ENCODE assay signal across 8 cellular contexts in genomic region chr19:45885556-45886426, GRCh38. TPM values are rescaled to one million over a fixed set of nuclear protein-coding genes. Genes with fewer than 3 reads are reported as not detected.
DNase-seq lines count a peak whose midpoint lies in the region; ATAC-seq, FAIRE-seq and TF ChIP-seq lines count a peak whose summit lies in the region.

TSS of gene IRF2BP1 (minus strand) at chr19:45886141. CDS start at chr19:45885774, 367 bp downstream.

- H3K27ac Mint-ChIP-seq in central memory CD8-positive, alpha-beta T cell (ENCODE audit: low read depth) = peak within 1 kb of the TSS; percentile 96

- no peak for FAIRE-seq in keratinocyte (lab: Jason Lieb, UNC)

- peaks cover 7% of the 10 kb centered on the region for H3K27me3 ChIP-seq in keratinocyte (ENCODE audit: control insufficient read depth, extremely low read depth, insufficient read depth, low read length)

- no peaks in the 10 kb centered on the region for H4K20me1 ChIP-seq in keratinocyte (ENCODE audit: control insufficient read depth, extremely low read depth, insufficient read depth, low read length)

- peaks cover 14% of the 10 kb centered on the region for H3K4me1 ChIP-seq in keratinocyte (ENCODE audit: control insufficient read depth, extremely low read depth, insufficient read depth, low read length)

- peak within 1 kb of the TSS; percentile 99 for H2AFZ ChIP-seq in keratinocyte (ENCODE audit: control insufficient read depth, low read length)

- H3K4me2 ChIP-seq in keratinocyte (ENCODE audit: control insufficient read depth, extremely low read depth, insufficient read depth, low read depth, low read length) = peak within 1 kb of the TSS; percentile 96

- dilution Hi-C loops in keratinocyte (cut with MboI; ENCODE audit: extremely low pct_ligation_motif_present, low sequenced_read_pairs) = no loop called here

- H3K4me3 ChIP-seq in keratinocyte (ENCODE audit: control insufficient read depth in 2 of 3, extremely low read depth in 1 of 3, insufficient read depth in 2 of 3, low read depth in 1 of 3, low read length in 3 of 3) = peak within 1 kb of the TSS; percentile 65 to 89 (median 82)

- H3K9ac ChIP-seq in keratinocyte (ENCODE audit: control insufficient read depth, extremely low read depth, insufficient read depth, low read length) = peak within 1 kb of the TSS; percentile 94

- ATAC-seq in GM18909 (IDR thresholded peaks at IDR 0.05; ENCODE audit: poor library complexity, unreplicated experiment) (peak; percentile 54), HG03196 (IDR thresholded peaks at IDR 0.05; ENCODE audit: unreplicated experiment) (peak; percentile 44)
- ATAC-seq in activated CD4-positive, CD25-positive, alpha-beta regulatory T cell treated with anti-CD3 and anti-CD28 coated beads, Interleukin-2, amount 50 U/mL, for 24 hours = peak; percentile 77 to 79
- peak; percentile 84 for ATAC-seq in central memory CD8-positive, alpha-beta T cell (replicated peaks; ENCODE audit: extremely low read depth, poor library complexity, severe bottlenecking)

- peaks cover 24% of the 10 kb centered on the region for H3K4me1 Mint-ChIP-seq in central memory CD8-positive, alpha-beta T cell

- no peaks in the 10 kb centered on the region for H3K9me1 ChIP-seq in keratinocyte (ENCODE audit: control insufficient read depth, extremely low read depth, insufficient read depth, low read length)

- H3K36me3 Mint-ChIP-seq in central memory CD8-positive, alpha-beta T cell (ENCODE audit: insufficient read depth) = peaks cover 10% of the 10 kb centered on the region

- no peaks in the 10 kb centered on the region for H3K9me3 ChIP-seq in keratinocyte (ENCODE audit: control insufficient read depth, low read depth, low read length)

- peak within 1 kb of the TSS; percentile 96 for H3K4me3 Mint-ChIP-seq in central memory CD8-positive, alpha-beta T cell

- H3K27me3 Mint-ChIP-seq in central memory CD8-positive, alpha-beta T cell = no peaks in the 10 kb centered on the region

- H3K79me2 ChIP-seq in keratinocyte (ENCODE audit: control insufficient read depth, insufficient read depth, low read length) = peaks cover 8% of the 10 kb centered on the region

- H3K36me3 ChIP-seq in keratinocyte (ENCODE audit: control insufficient read depth in 2 of 2, extremely low read depth in 1 of 2, insufficient read depth in 2 of 2, low read length in 2 of 2) = peaks cover 0 to 2% of the 10 kb centered on the region in 2 experiments

- DNase-seq in ACHN (peak; percentile 92), NCI-H460 (ENCODE audit: extremely low read depth, low read depth) (peak; percentile 88), keratinocyte (ENCODE audit: low read depth, low spot score) (peak; percentile 40)
- DNase-seq in central memory CD8-positive, alpha-beta T cell (ENCODE audit: low spot score in 2 of 2) = peak; percentile 80 to 85
- peak; percentile 78 for DNase-seq in stimulated activated CD4-positive, alpha-beta T cell treated with anti-CD3 and anti-CD28 coated beads, Interleukin-12 subunit alpha, Interleukin-12 subunit beta, amount 100 ng/mL, for 4 hours

- TF ChIP-seq CTCF in keratinocyte (optimal IDR thresholded peaks at IDR 0.05 in 1 of 3, IDR thresholded peaks at IDR 0.05 in 1 of 3, conservative IDR thresholded peaks at IDR 0.05 in 1 of 3; ENCODE audit: extremely low read depth in 1 of 3, insufficient read depth in 2 of 3, low read length in 3 of 3) = no peak

- H3K27ac ChIP-seq in keratinocyte (ENCODE audit: control insufficient read depth, insufficient read depth, low read length) = peak within 1 kb of the TSS; percentile 94

- in situ Hi-C loops in ACHN (cut with HindIII; ENCODE audit: low pct_ligation_motif_present, low pct_unique_long_range_greater_than_20kb, low sequenced_read_pairs) = no loop called here

- no peaks in the 10 kb centered on the region for H3K9me3 Mint-ChIP-seq in central memory CD8-positive, alpha-beta T cell

RNA-seq across cellular contexts. Expression of gene IRF2BP1, which starts in this region (rescaled TPM):
- total RNA-seq in NCI-H460 (2014; rRNA removed; shearing (Covaris generic)) = 19.2 and 19.7 TPM in 2 replicates
- polyA plus RNA-seq in NCI-H460 (2014; cell fraction: nucleus; rRNA removed) = 25.0 and 35.9 TPM in 2 replicates
- polyA plus RNA-seq in keratinocyte = 1.7 to 3.1 TPM (median 3.1 TPM) in 3 replicates
- polyA plus RNA-seq in keratinocyte (2011; ENCODE audit: low read depth) = 2.6 TPM
- 1.3 and 4.1 TPM in 2 replicates for polyA plus RNA-seq in keratinocyte (2011; cell fraction: cytosol; rRNA removed)
- 2.9 and 4.1 TPM in 2 replicates for polyA plus RNA-seq in keratinocyte (2011; cell fraction: nucleus; rRNA removed)
- polyA plus RNA-seq in keratinocyte (2012; ENCODE audit: low replicate concordance) = 4.1 and 6.2 TPM in 2 replicates
- 1.6 to 2.8 TPM (median 1.7 TPM) in 3 replicates for polyA minus RNA-seq in keratinocyte
- 15.3 TPM for polyA minus RNA-seq in keratinocyte (2011; cell fraction: cytosol; rRNA and poly(A)+ RNA removed)
- 3.6 and 5.8 TPM in 2 replicates for polyA minus RNA-seq in keratinocyte (2011; cell fraction: nucleus; rRNA and poly(A)+ RNA removed)

Comparison
In these comparisons a context has a peak if more than half of its experiments do, and no peak if none do; other contexts are left out.
1. Peak in every context shown above with its lines: DNase-seq, ATAC-seq, H3K4me3 ChIP-seq and H3K27ac ChIP-seq.
2. DNase-seq: peak in every context shown above with its lines; median percentile 92 in ACHN; 88 in NCI-H460; 82 in central memory CD8-positive, alpha-beta T cell; 78 in stimulated activated CD4-positive, alpha-beta T cell treated with anti-CD3 and anti-CD28 coated beads, Interleukin-12 subunit alpha, Interleukin-12 subunit beta, amount 100 ng/mL, for 4 hours; 40 in keratinocyte.